In the genomic region with DNA sequence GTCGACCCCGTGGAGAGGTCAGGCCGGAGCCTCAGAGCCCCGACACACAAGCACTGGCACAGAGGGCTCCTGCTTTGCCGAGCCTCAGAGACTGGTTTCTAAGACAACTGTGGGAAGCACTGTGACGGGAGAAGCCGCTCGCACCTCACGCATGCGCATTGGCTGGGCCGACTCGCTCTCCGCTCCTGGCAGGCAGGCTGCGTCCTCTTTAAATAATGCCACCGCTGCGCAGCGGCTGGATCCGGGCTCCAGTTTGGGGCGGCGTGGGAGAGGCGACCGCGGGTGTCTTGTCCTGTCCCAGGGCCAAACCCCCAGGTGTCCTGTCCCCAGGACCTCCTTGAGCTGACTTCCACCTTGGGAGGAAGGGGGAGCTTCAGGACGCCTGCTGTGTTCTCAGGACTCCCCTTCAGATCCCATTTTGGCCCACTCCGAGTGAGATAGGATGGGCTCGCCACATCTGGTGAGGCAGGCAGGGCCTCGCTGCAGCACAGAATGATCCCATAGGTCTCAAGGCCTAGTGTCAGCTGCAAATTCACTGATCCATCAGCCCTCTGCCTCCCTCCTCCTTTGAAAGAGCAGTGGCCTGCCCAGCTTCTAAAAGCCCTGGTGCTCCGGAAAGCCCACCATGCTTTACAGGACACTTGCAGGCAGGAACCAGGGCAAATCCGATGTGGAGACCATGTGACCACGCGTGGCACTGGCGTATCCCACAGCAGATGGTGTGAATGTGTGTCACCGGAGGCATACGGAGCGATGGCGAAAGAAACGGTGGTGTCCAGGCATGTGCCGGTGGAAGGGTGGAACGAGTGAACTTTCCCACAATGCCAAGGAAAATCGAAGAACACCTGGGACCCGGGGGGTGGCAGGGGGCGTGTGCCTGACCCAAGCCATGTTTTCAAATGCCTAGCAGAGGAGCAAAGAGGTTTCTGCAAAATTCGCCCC, we compare ENCODE assay signal across 8 cellular contexts.
DNase-seq lines count a peak whose midpoint lies in the region; ATAC-seq and TF ChIP-seq lines count a peak whose summit lies in the region.

No MANE protein-coding gene starts in this region.

- no peak overlapping the region for H2AFZ ChIP-seq in H9 (ENCODE audit: low read length)

- H3K27ac ChIP-seq in H9 (ENCODE audit: insufficient read length, low read depth, low read length): no peak overlapping the region
- H3K27ac ChIP-seq in dorsolateral prefrontal cortex: peak overlapping the region in 50 of 59 donors; percentile 10 to 87 (median 67)
- no peak overlapping the region for H3K27ac ChIP-seq in liver (ENCODE audit: low read depth in 1 of 2, low read length in 2 of 2)

- CTCF ChIA-PET in activated CD8-positive, alpha-beta T cell treated with anti-CD3 and anti-CD28 coated beads for 36 hours (lab: Charles Lee): no interaction called here

- no peak overlapping the region for H2BK120ac ChIP-seq in H9 (ENCODE audit: low read depth, low read length, poor library complexity, severe bottlenecking)

- no peak overlapping the region for H2BK5ac ChIP-seq in H9 (ENCODE audit: insufficient read length, low read length)

- H3K4me3 ChIP-seq in dorsolateral prefrontal cortex (peak overlapping the region; percentile 29 to 76 (median 60)), liver (ENCODE audit: low read depth in 1 of 3, low read length in 3 of 3) (peak overlapping the region; percentile 24 to 41 (median 37))

- peaks cover 0 to 2% (median 1%) of the 10 kb centered on the region in 3 experiments; a peak in 2 of 7 replicates for H3K36me3 Mint-ChIP-seq in H9 (ENCODE audit: insufficient read depth in 1 of 3, low read depth in 3 of 3)
- H3K36me3 Mint-ChIP-seq in activated CD8-positive, alpha-beta T cell treated with anti-CD3 and anti-CD28 coated beads for 36 hours (ENCODE audit: low read depth): no peaks in the 10 kb centered on the region

- no peak for TF ChIP-seq RAD21 in liver (IDR thresholded peaks at IDR 0.05)

- TF ChIP-seq CTCF in H9 (conservative IDR thresholded peaks at IDR 0.05) (no peak), dorsolateral prefrontal cortex (IDR thresholded peaks at IDR 0.05 in 54 of 56, conservative IDR thresholded peaks at IDR 0.05 in 2 of 56; ENCODE audit: low read depth in 1 of 56, partially characterized antibody in 56 of 56) (peak in 10 of 56 donors; percentile 10 to 38 (median 18)), liver (IDR thresholded peaks at IDR 0.05; ENCODE audit: low read depth, low read length, missing input control) (no peak)
- no peak for TF ChIP-seq CTCF in activated CD8-positive, alpha-beta T cell treated with anti-CD3 and anti-CD28 coated beads for 36 hours (IDR thresholded peaks at IDR 0.05)

- H4K91ac ChIP-seq in H9 (ENCODE audit: insufficient read length, low read depth, low read length): no peak overlapping the region

- H3K18ac ChIP-seq in H9 (ENCODE audit: insufficient read length, low read depth, low read length): no peak overlapping the region

- H3K56ac ChIP-seq in H9 (ENCODE audit: insufficient read length, low read depth, low read length): no peak overlapping the region

- no peak overlapping the region for H3K14ac ChIP-seq in H9 (ENCODE audit: insufficient read depth, low read length)

- H4K8ac ChIP-seq in H9 (replicated peaks; ENCODE audit: insufficient read length, low read depth, low read length): no peak overlapping the region

- peak; percentile 52 for ATAC-seq in activated CD8-positive, alpha-beta T cell treated with anti-CD3 and anti-CD28 coated beads for 36 hours
- no peak for ATAC-seq in GM21447 (IDR thresholded peaks at IDR 0.05; ENCODE audit: unreplicated experiment)

- H3K36me3 ChIP-seq in liver (ENCODE audit: control insufficient read depth in 4 of 4, insufficient read depth in 3 of 4, low read depth in 1 of 4, low read length in 3 of 4): no peaks in the 10 kb centered on the region

- no peak overlapping the region for H2BK15ac ChIP-seq in H9 (ENCODE audit: low read depth, low read length)

- intact Hi-C loops in activated CD8-positive, alpha-beta T cell treated with anti-CD3 and anti-CD28 coated beads for 36 hours (cut with micrococcal nuclease): no loop called here
- intact Hi-C loops in dorsolateral prefrontal cortex (cut with DNase I): loop anchor here in 1 of 2 donors (2.0 to 5.0 kb wide), 2 partner anchors 119 to 169 kb away; partner anchors contain the start of gene ZNF337

- H3K23ac ChIP-seq in H9 (ENCODE audit: insufficient read length, low read depth, low read length): no peak overlapping the region

- H2AK5ac ChIP-seq in H9 (ENCODE audit: insufficient read length, low read length): no peak overlapping the region

- H2BK12ac ChIP-seq in H9 (ENCODE audit: insufficient read length, low read depth, low read length): no peak overlapping the region

- H3K4me3 Mint-ChIP-seq in H9: peak overlapping the region; percentile 37 to 69
- H3K4me3 Mint-ChIP-seq in activated CD8-positive, alpha-beta T cell treated with anti-CD3 and anti-CD28 coated beads for 36 hours: peak overlapping the region; percentile 56

- POLR2A ChIA-PET in activated CD8-positive, alpha-beta T cell treated with anti-CD3 and anti-CD28 coated beads for 36 hours (lab: Charles Lee): interaction anchor here (0.6 kb wide), 1 partner anchor 126 kb away, joined by 3 read pairs; no protein-coding TSS in a partner anchor

- H2BK20ac ChIP-seq in H9 (ENCODE audit: low read depth, low read length, poor library complexity, severe bottlenecking): no peak overlapping the region

- H4K5ac ChIP-seq in H9 (ENCODE audit: insufficient read length, low read depth, low read length): no peak overlapping the region

- no peaks in the 10 kb centered on the region for H3K79me2 ChIP-seq in H9 (ENCODE audit: insufficient read depth, low read length)

- H3T11ph ChIP-seq in H9 (ENCODE audit: low read length): no peak overlapping the region

- no peak overlapping the region for H3K4ac ChIP-seq in H9 (ENCODE audit: low read depth, low read length)

- peaks cover 2 to 12% of the 10 kb centered on the region in 2 experiments for H3K9me3 Mint-ChIP-seq in H9
- no peaks in the 10 kb centered on the region for H3K9me3 Mint-ChIP-seq in activated CD8-positive, alpha-beta T cell treated with anti-CD3 and anti-CD28 coated beads for 36 hours

- no CpG with 5 or more reads among the region's 43 CpGs for WGBS in H9 (ENCODE audit: extremely low coverage, insufficient read length, low lambda C conversion rate)
- WGBS in liver: 22% methylated on average over 43 of the region's 43 CpGs

- H3K4me2 ChIP-seq in H9 (ENCODE audit: insufficient read depth, insufficient read length, low read length): peak overlapping the region; percentile 47

- peaks cover 17 to 22% of the 10 kb centered on the region in 2 experiments for H3K4me1 Mint-ChIP-seq in H9
- H3K4me1 Mint-ChIP-seq in activated CD8-positive, alpha-beta T cell treated with anti-CD3 and anti-CD28 coated beads for 36 hours (ENCODE audit: low read depth): peaks cover 25% of the 10 kb centered on the region

- no peaks in the 10 kb centered on the region for H4K20me1 ChIP-seq in H9 (ENCODE audit: control insufficient read depth, insufficient read depth, insufficient read length)

- H3K9ac ChIP-seq in H9 (ENCODE audit: extremely low read depth, insufficient read length, low read length): no peak overlapping the region
- H3K9ac ChIP-seq in liver (ENCODE audit: low read depth in 1 of 2, low read length in 2 of 2): no peak overlapping the region

- peaks cover 10% of the 10 kb centered on the region for H3K23me2 ChIP-seq in H9 (ENCODE audit: insufficient read length, low read depth, low read length, poor library complexity, severe bottlenecking)

- DNase-seq in AG08396 (ENCODE audit: low spot score) (peak; percentile 82), H9 (peak; percentile 89), NCI-H345 treated with DMSO at 0.1 percent for 48 hours (lab: John Stamatoyannopoulos, UW; ENCODE audit: unreplicated experiment) (peak; percentile 28), dorsolateral prefrontal cortex (peak; percentile 79 to 90 (median 86))
- peak; percentile 75 for DNase-seq in activated CD8-positive, alpha-beta T cell treated with anti-CD3 and anti-CD28 coated beads for 36 hours
- peak; percentile 31 to 58 (median 36) for DNase-seq in stimulated activated CD4-positive, alpha-beta T cell treated with anti-CD3 and anti-CD28 coated beads, TNF-alpha, amount 100 ng/mL, for 1 hour (ENCODE audit: low read depth in 3 of 3, low spot score in 1 of 3)

- H3K4me1 ChIP-seq in H9 (ENCODE audit: insufficient read depth, low read length) (no peaks in the 10 kb centered on the region), liver (ENCODE audit: control insufficient read depth in 4 of 4, insufficient read depth in 4 of 4, low read length in 3 of 4) (peaks cover 1 to 42% (median 29%) of the 10 kb centered on the region in 4 donors)

- H3K27me3 Mint-ChIP-seq in H9 (ENCODE audit: low read depth): peaks cover 98% of the 10 kb centered on the region
- H3K27me3 Mint-ChIP-seq in activated CD8-positive, alpha-beta T cell treated with anti-CD3 and anti-CD28 coated beads for 36 hours: peaks cover 61% of the 10 kb centered on the region

- no peaks in the 10 kb centered on the region for H3K79me1 ChIP-seq in H9 (ENCODE audit: insufficient read depth, low read depth, low read length, poor library complexity, severe bottlenecking)

- H3K27me3 ChIP-seq in H9 (ENCODE audit: insufficient read depth, low read length) (peaks cover 26% of the 10 kb centered on the region), dorsolateral prefrontal cortex (no peaks in the 10 kb centered on the region), liver (ENCODE audit: control insufficient read depth in 4 of 4, insufficient read depth in 4 of 4, low read length in 3 of 4) (peaks cover 0 to 4% (median 1%) of the 10 kb centered on the region in 4 donors)

- H3K9me3 ChIP-seq in H9 (ENCODE audit: control insufficient read depth, low read depth, low read length) (no peaks in the 10 kb centered on the region), liver (ENCODE audit: control insufficient read depth in 4 of 4, low read length in 3 of 4) (no peaks in the 10 kb centered on the region)

- no peak overlapping the region; a peak in 1 of 7 replicates for H3K27ac Mint-ChIP-seq in H9
- no peak overlapping the region for H3K27ac Mint-ChIP-seq in activated CD8-positive, alpha-beta T cell treated with anti-CD3 and anti-CD28 coated beads for 36 hours

TF ChIP-seq in liver, 16 proteins besides CTCF, POLR2A, EP300 and RAD21 (continues in another document):
- TF ChIP-seq YY1 (IDR thresholded peaks at IDR 0.05) (no peak), NR2F2 (IDR thresholded peaks at IDR 0.05) (no peak), SP1 (IDR thresholded peaks at IDR 0.05) (no peak)

Comparison
In these comparisons a context has a peak if more than half of its experiments do, and no peak if none do; other contexts are left out.
1. DNase-seq: peak in every context shown above with its lines; median percentile 89 in H9; 86 in dorsolateral prefrontal cortex; 82 in AG08396; 75 in activated CD8-positive, alpha-beta T cell treated with anti-CD3 and anti-CD28 coated beads for 36 hours; 36 in stimulated activated CD4-positive, alpha-beta T cell treated with anti-CD3 and anti-CD28 coated beads, TNF-alpha, amount 100 ng/mL, for 1 hour; 28 in NCI-H345 treated with DMSO at 0.1 percent for 48 hours.
2. H3K27ac ChIP-seq: peak in dorsolateral prefrontal cortex (50 of 59); none in H9 (single experiment) and liver (0 of 2).